In the genomic region with DNA sequence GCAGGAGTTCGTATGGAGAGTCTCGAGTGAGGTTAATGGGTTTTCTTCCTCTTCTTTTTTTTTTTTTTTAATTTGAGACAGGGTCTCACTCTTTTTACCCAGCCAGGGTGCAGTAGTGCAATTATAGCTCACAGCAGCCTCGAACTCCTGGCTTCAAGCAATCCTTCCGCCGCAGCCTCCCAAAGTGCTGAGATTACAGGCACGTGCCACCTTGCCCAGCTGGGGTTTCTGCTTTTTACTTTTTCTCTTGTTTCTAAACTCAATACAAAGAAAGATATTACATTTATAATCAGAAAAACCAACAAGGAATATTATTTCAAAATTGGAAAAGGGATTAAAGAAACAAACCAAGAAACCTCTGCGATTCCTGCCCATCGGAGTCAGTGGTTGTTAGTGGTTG, we compare ENCODE assay signal across 21 cellular contexts.
DNase-seq lines count a peak whose midpoint lies in the region; ATAC-seq, FAIRE-seq and TF ChIP-seq lines count a peak whose summit lies in the region.
"Had no signal": no experiment of that assay in that cellular context is flagged by ENCODE, and none has a peak within 500 bp of the region (broad histone marks: within the 10 kb centered on the region; RNA-seq: fewer than 3 reads in every experiment).

No MANE protein-coding gene starts in this region.

- no peak for FAIRE-seq in D721Med (lab: Jason Lieb, UNC)
- FAIRE-seq: GM12891 had no signal

- H3K79me2 ChIP-seq in osteoblast (ENCODE audit: insufficient read depth, low read length): peaks cover 31% of the 10 kb centered on the region

- DNase-seq in Panc1 (ENCODE audit: low read depth, low spot score): no peak
- no peak for DNase-seq in esophagus squamous epithelium (lab: John Stamatoyannopoulos, UW)
- no peak for DNase-seq in osteoblast (ENCODE audit: insufficient read length, low spot score, missing footprints)
- DNase-seq in transverse colon: peak; percentile 4
- DNase-seq in T-helper 17 cell: no peak
- no peak for DNase-seq in D721Med (ENCODE audit: insufficient read length, low spot score)
- no peak for DNase-seq in stimulated activated CD4-positive, alpha-beta T cell treated with anti-CD3 and anti-CD28 coated beads, Interleukin-15, amount 100 ng/mL, for 24 hours
- DNase-seq: activated naive CD4-positive, alpha-beta T cell treated with anti-CD3 and anti-CD28 coated beads for 36 hours; GF-D8; KBM-7; NCI-H1048; NCI-H2081 treated with DMSO at 0.1 percent for 48 hours; NCI-H524 treated with DMSO at 0.1 percent for 48 hours; OCI-M1; stimulated activated CD4-positive, alpha-beta T cell treated with anti-CD3 and anti-CD28 coated beads, Interleukin-4, amount 100 ng/mL, for 1 hour had no signal

- intact Hi-C loops in Panc1 (cut with micrococcal nuclease; ENCODE audit: unreplicated experiment) (loop anchor here (5.0 kb wide), 1 partner anchor 34 kb away; no protein-coding TSS in a partner anchor), esophagus squamous epithelium (cut with DNase I) (no loop called here), transverse colon (cut with DNase I; ENCODE audit: low total_unique reads) (no loop called here)

- TF ChIP-seq POLR2A in esophagus squamous epithelium (IDR thresholded peaks at IDR 0.05) (no peak), transverse colon (IDR thresholded peaks at IDR 0.05) (no peak)

- ATAC-seq in Panc1 (no peak), T-helper 17 cell (no peak)

- TF ChIP-seq CTCF in Panc1 (IDR thresholded peaks at IDR 0.05): no peak
- no peak for TF ChIP-seq CTCF in esophagus squamous epithelium (IDR thresholded peaks at IDR 0.05)
- TF ChIP-seq CTCF in osteoblast (IDR thresholded peaks at IDR 0.05; ENCODE audit: extremely low read depth, low read depth, low read length): no peak
- TF ChIP-seq CTCF in transverse colon (IDR thresholded peaks at IDR 0.05): no peak
- TF ChIP-seq CTCF in D721Med (IDR thresholded peaks at IDR 0.05; ENCODE audit: insufficient read depth, missing control alignments): no peak

- no peaks in the 10 kb centered on the region for H3K9me3 ChIP-seq in Panc1 (ENCODE audit: control insufficient read depth, insufficient read depth, low read depth, low read length)
- H3K9me3 ChIP-seq in esophagus squamous epithelium: no peaks in the 10 kb centered on the region
- no peaks in the 10 kb centered on the region for H3K9me3 ChIP-seq in osteoblast (ENCODE audit: low read depth, low read length)
- no peaks in the 10 kb centered on the region for H3K9me3 ChIP-seq in transverse colon
- H3K9me3 ChIP-seq in T-helper 17 cell (ENCODE audit: control insufficient read depth, low read length, poor library complexity, severe bottlenecking): no peaks in the 10 kb centered on the region
- H3K9me3 ChIP-seq: right atrium auricular region, suprapubic skin had no signal

- H3K36me3 Mint-ChIP-seq in T-helper 17 cell (ENCODE audit: low read depth): no peaks in the 10 kb centered on the region

- H3K27me3 Mint-ChIP-seq in T-helper 17 cell: peaks cover 4% of the 10 kb centered on the region

- POLR2A ChIA-PET in Panc1 (lab: Charles Lee): interaction anchor here (1.2 kb wide), 1 partner anchor 29 kb away, joined by 3 read pairs; no protein-coding TSS in a partner anchor

- H4K20me1 ChIP-seq in osteoblast (ENCODE audit: insufficient read depth, low read length): no peaks in the 10 kb centered on the region

- peak overlapping the region; percentile 39 for H3K4me2 ChIP-seq in osteoblast (ENCODE audit: insufficient read depth, low read length)

- H3K27ac Mint-ChIP-seq in T-helper 17 cell: no peak overlapping the region
- H3K27ac Mint-ChIP-seq: activated naive CD4-positive, alpha-beta T cell treated with anti-CD3 and anti-CD28 coated beads for 36 hours had no signal

- TF ChIP-seq EP300 in transverse colon (IDR thresholded peaks at IDR 0.05; ENCODE audit: low read depth): no peak

- peak overlapping the region; percentile 99 for H3K27ac ChIP-seq in Panc1 (ENCODE audit: low read length)
- H3K27ac ChIP-seq in esophagus squamous epithelium: peak overlapping the region in 3 of 4 donors; percentile 22 to 50 (median 43)
- peak overlapping the region; percentile 81 for H3K27ac ChIP-seq in osteoblast (ENCODE audit: low read depth, low read length)
- H3K27ac ChIP-seq in transverse colon: peak overlapping the region in 3 of 4 donors; percentile 28 to 59 (median 39)
- H3K27ac ChIP-seq: HL-60, right atrium auricular region, suprapubic skin had no signal

- H3K4me1 ChIP-seq in Panc1 (ENCODE audit: control insufficient read depth, insufficient read depth, low read length) (peaks cover 79% of the 10 kb centered on the region), esophagus squamous epithelium (peaks cover 38 to 83% (median 50%) of the 10 kb centered on the region in 3 donors), osteoblast (ENCODE audit: insufficient read depth, low read length) (peaks cover 50% of the 10 kb centered on the region), transverse colon (peaks cover 29 to 66% (median 51%) of the 10 kb centered on the region in 4 donors)

- in situ Hi-C loops in Panc1 (cut with HindIII; ENCODE audit: low pct_unique_long_range_greater_than_20kb, low sequenced_read_pairs) (no loop called here), transverse colon (cut with MboI; ENCODE audit: low pct_ligation_motif_present in 1 of 4, low pct_unique_long_range_greater_than_20kb in 1 of 4, low sequenced_read_pairs in 3 of 4) (no loop called here)

- peaks cover 2% of the 10 kb centered on the region; the same call in 1 of the 2 replicates for H3K36me3 ChIP-seq in Panc1 (ENCODE audit: control insufficient read depth, insufficient read depth, low read length)
- H3K36me3 ChIP-seq in esophagus squamous epithelium: peaks cover 0 to 10% (median 0%) of the 10 kb centered on the region in 3 donors
- no peaks in the 10 kb centered on the region for H3K36me3 ChIP-seq in osteoblast (ENCODE audit: insufficient read depth, low read length)
- no peaks in the 10 kb centered on the region for H3K36me3 ChIP-seq in transverse colon
- H3K36me3 ChIP-seq: right atrium auricular region, suprapubic skin had no signal

- no TSS peak for BruUV-seq in Panc1 (replicated peaks; lab: Mats Ljungman, UMichigan)

- 88 to 92% methylated on average over 8 of the region's 8 CpGs for WGBS in esophagus squamous epithelium, 2 donors
- 94 to 100% methylated on average over 6 to 8 of the region's 8 CpGs for WGBS in transverse colon (ENCODE audit: low coverage in 1 of 2), 2 donors

- H3K4me3 Mint-ChIP-seq in T-helper 17 cell: no peak overlapping the region
- H3K4me3 Mint-ChIP-seq: activated naive CD4-positive, alpha-beta T cell treated with anti-CD3 and anti-CD28 coated beads for 36 hours had no signal

- peak overlapping the region in 1 of 2 experiments; percentile 25; a peak in 1 of 4 replicates for H3K4me3 ChIP-seq in Panc1 (ENCODE audit: low read depth in 2 of 2, low read length in 2 of 2)
- no peak overlapping the region for H3K4me3 ChIP-seq in esophagus squamous epithelium
- no peak overlapping the region for H3K4me3 ChIP-seq in osteoblast (ENCODE audit: insufficient read depth, low read length)
- H3K4me3 ChIP-seq in transverse colon: no peak overlapping the region
- H3K4me3 ChIP-seq: GM23338, lung, right atrium auricular region, suprapubic skin had no signal

- no peak overlapping the region for H2AFZ ChIP-seq in osteoblast (ENCODE audit: low read length)
- H2AFZ ChIP-seq: GM23338 had no signal

- CTCF ChIA-PET in Panc1 (lab: Charles Lee): interaction anchor here (0.7 kb wide), 1 partner anchor 27 kb away, joined by 3 read pairs; no protein-coding TSS in a partner anchor

- no peaks in the 10 kb centered on the region for H3K27me3 ChIP-seq in Panc1 (ENCODE audit: control insufficient read depth, insufficient read depth, low read length)
- no peaks in the 10 kb centered on the region for H3K27me3 ChIP-seq in esophagus squamous epithelium
- H3K27me3 ChIP-seq in osteoblast (ENCODE audit: insufficient read depth, low read length): no peaks in the 10 kb centered on the region
- H3K27me3 ChIP-seq in transverse colon: no peaks in the 10 kb centered on the region
- H3K27me3 ChIP-seq: right atrium auricular region, suprapubic skin had no signal

- peaks cover 17% of the 10 kb centered on the region for H3K4me1 Mint-ChIP-seq in T-helper 17 cell

Comparison
In these comparisons a context has a peak if more than half of its experiments do, and no peak if none do; other contexts are left out.
1. H3K27ac ChIP-seq: peak in every context shown above with its lines; median percentile 99 in Panc1; 81 in osteoblast; 43 in esophagus squamous epithelium; 39 in transverse colon.